In the genomic region with DNA sequence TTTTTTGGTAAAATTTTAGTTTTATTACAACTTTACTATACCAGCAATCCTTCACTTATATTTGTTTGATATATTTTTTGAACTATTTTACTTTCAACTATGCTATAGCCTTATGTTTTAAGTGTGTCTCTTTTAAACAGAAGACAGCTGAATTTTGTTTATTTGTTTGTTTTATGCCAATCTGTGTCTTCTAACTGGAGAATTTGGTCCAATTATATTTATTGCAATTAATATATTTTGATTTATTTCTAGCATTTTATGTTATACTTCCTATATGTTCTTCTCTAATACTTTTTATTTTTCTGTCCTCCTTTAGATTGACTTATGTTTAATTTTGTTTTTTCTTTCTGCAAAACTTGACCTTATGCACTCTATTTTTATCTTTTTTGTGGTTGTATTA, we compare ENCODE assay signal across 26 cellular contexts.
"Had no signal": no experiment of that assay in that cellular context is flagged by ENCODE, and none has a peak within 500 bp of the region (broad histone marks: within the 10 kb centered on the region; RNA-seq: fewer than 3 reads in every experiment).

No MANE protein-coding gene starts in this region.

- H3K4me1 ChIP-seq: parathyroid adenoma, right lobe of liver had no signal

- H3K4me3 ChIP-seq: neural progenitor cell, ovary, psoas muscle, right lobe of liver, sigmoid colon, stomach, thoracic aorta, thyroid gland, tibial nerve, upper lobe of left lung, vagina had no signal

- DNase-seq: natural killer cell; occipital lobe; ovary; posterior cingulate gyrus; psoas muscle; right cardiac atrium; right lobe of liver; sigmoid colon; small intestine; stimulated activated CD4-positive, alpha-beta T cell treated with anti-CD3 and anti-CD28 coated beads, Interleukin-15, amount 100 ng/mL, for 24 hours; stimulated activated CD4-positive, alpha-beta T cell treated with anti-CD3 and anti-CD28 coated beads, Interleukin-2, amount 100 ng/mL, for 24 hours; stimulated activated CD4-positive, alpha-beta T cell treated with anti-CD3 and anti-CD28 coated beads, Interleukin-2, amount 100 ng/mL, for 48 hours; stimulated activated CD4-positive, alpha-beta T cell treated with anti-CD3 and anti-CD28 coated beads, Interleukin-4, amount 100 ng/mL, for 24 hours; stimulated activated naive B cell treated with anti-CD40 and anti-IgM and Interleukin-4, amounts not matched to agents 10 μg/mL and 1 μg/mL and 100 μg/mL, for 72 hours; stimulated activated naive CD4-positive, alpha-beta T cell treated with Interleukin-2 at 50 U/mL for 16 hours; stomach; thyroid gland; trophoblast cell; upper lobe of left lung had no signal

- FAIRE-seq: urothelium cell line had no signal

- H3K27ac ChIP-seq: neural progenitor cell, ovary, parathyroid adenoma, psoas muscle, right lobe of liver, sigmoid colon, stomach, thoracic aorta, thyroid gland, tibial nerve, upper lobe of left lung, vagina had no signal

- H3K9ac ChIP-seq: neural progenitor cell, parathyroid adenoma had no signal

- ATAC-seq: natural killer cell; psoas muscle; right cardiac atrium; right lobe of liver; stimulated activated effector memory CD8-positive, alpha-beta T cell treated with anti-CD3 and anti-CD28 coated beads, Interleukin-12 subunit alpha, Interleukin-12 subunit beta, amount 100 ng/mL, for 72 hours; stimulated activated naive B cell treated with anti-CD40 and anti-IgM and Interleukin-4, amounts not matched to agents 10 μg/mL and 1 μg/mL and 100 μg/mL, for 72 hours had no signal

- H3K36me3 ChIP-seq: neural progenitor cell, ovary, right lobe of liver, sigmoid colon, stomach, thoracic aorta, thyroid gland, tibial nerve, upper lobe of left lung, vagina had no signal

- H3K9me3 ChIP-seq: ovary, right lobe of liver, thyroid gland, upper lobe of left lung had no signal
